In genomic region chr7:86846494-86847190, GRCh38 we compare ENCODE assay signal across 1 cellular context.
TF ChIP-seq lines count a peak whose summit lies in the region.

No MANE protein-coding gene starts in this region.

TF ChIP-seq in HepG2, 621 proteins besides CTCF, POLR2A, EP300 and RAD21 (continued from another document and continues in another):
- no peak for TF ChIP-seq ELK4 (CRISPR knock-in tag; IDR thresholded peaks at IDR 0.05; ENCODE audit: borderline replicate concordance)
- no peak for TF ChIP-seq SETDB1 (CRISPR knock-in tag; IDR thresholded peaks at IDR 0.05; ENCODE audit: borderline replicate concordance)
- TF ChIP-seq, protein P1, sequence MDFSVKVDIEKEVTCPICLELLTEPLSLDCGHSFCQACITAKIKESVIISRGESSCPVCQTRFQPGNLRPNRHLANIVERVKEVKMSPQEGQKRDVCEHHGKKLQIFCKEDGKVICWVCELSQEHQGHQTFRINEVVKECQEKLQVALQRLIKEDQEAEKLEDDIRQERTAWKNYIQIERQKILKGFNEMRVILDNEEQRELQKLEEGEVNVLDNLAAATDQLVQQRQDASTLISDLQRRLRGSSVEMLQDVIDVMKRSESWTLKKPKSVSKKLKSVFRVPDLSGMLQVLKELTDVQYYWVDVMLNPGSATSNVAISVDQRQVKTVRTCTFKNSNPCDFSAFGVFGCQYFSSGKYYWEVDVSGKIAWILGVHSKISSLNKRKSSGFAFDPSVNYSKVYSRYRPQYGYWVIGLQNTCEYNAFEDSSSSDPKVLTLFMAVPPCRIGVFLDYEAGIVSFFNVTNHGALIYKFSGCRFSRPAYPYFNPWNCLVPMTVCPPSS (IDR thresholded peaks at IDR 0.05): no peak
- TF ChIP-seq GPN1 (CRISPR knock-in tag; IDR thresholded peaks at IDR 0.05; ENCODE audit: borderline replicate concordance): no peak
- TF ChIP-seq, protein P2, sequence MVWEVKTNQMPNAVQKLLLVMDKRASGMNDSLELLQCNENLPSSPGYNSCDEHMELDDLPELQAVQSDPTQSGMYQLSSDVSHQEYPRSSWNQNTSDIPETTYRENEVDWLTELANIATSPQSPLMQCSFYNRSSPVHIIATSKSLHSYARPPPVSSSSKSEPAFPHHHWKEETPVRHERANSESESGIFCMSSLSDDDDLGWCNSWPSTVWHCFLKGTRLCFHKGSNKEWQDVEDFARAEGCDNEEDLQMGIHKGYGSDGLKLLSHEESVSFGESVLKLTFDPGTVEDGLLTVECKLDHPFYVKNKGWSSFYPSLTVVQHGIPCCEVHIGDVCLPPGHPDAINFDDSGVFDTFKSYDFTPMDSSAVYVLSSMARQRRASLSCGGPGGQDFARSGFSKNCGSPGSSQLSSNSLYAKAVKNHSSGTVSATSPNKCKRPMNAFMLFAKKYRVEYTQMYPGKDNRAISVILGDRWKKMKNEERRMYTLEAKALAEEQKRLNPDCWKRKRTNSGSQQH (CRISPR knock-in tag; IDR thresholded peaks at IDR 0.05; ENCODE audit: low read depth): 0 out of 2 replicates have a peak, but pooled peaks have one; percentile 36
- no peak for TF ChIP-seq ZNF44 (CRISPR knock-in tag; IDR thresholded peaks at IDR 0.05)
- TF ChIP-seq ATM (IDR thresholded peaks at IDR 0.05; ENCODE audit: borderline replicate concordance): no peak
- 0 out of 2 replicates have a peak, but pooled peaks have one; percentile 27 for TF ChIP-seq ZMYM2 (CRISPR knock-in tag; IDR thresholded peaks at IDR 0.05)
- TF ChIP-seq ZNF317 (CRISPR knock-in tag; IDR thresholded peaks at IDR 0.05): peak; percentile 67; the same call in 1 of the 2 replicates
- peak; percentile 75 for TF ChIP-seq CREM (IDR thresholded peaks at IDR 0.05)
- TF ChIP-seq CREM (CRISPR knock-in tag; IDR thresholded peaks at IDR 0.05): no peak
- no peak for TF ChIP-seq ELF1 (CRISPR knock-in tag; IDR thresholded peaks at IDR 0.05)
- peak; percentile 71; the same call in 1 of the 2 replicates for TF ChIP-seq SALL1 (CRISPR knock-in tag; IDR thresholded peaks at IDR 0.05)
- peak; percentile 28 for TF ChIP-seq ZNF18 (CRISPR knock-in tag; IDR thresholded peaks at IDR 0.05; ENCODE audit: insufficient replicate concordance)
- no peak for TF ChIP-seq ZNF543 (CRISPR knock-in tag; IDR thresholded peaks at IDR 0.05)
- peak; percentile 91 for TF ChIP-seq PAXIP1 (CRISPR knock-in tag; conservative IDR thresholded peaks at IDR 0.05)
- peak; percentile 95 for TF ChIP-seq HDAC2 (CRISPR knock-in tag; IDR thresholded peaks at IDR 0.05)
- no peak for TF ChIP-seq ZNF251 (CRISPR knock-in tag; IDR thresholded peaks at IDR 0.05)
- TF ChIP-seq KAT8 (CRISPR knock-in tag; IDR thresholded peaks at IDR 0.05): peak; percentile 73; the same call in 1 of the 2 replicates
- TF ChIP-seq TGIF2 (CRISPR knock-in tag; IDR thresholded peaks at IDR 0.05): no peak
- no peak for TF ChIP-seq ATF7 (IDR thresholded peaks at IDR 0.05)
- TF ChIP-seq ATF7 (CRISPR knock-in tag; IDR thresholded peaks at IDR 0.05): no peak
- no peak for TF ChIP-seq MTF1 (CRISPR knock-in tag; IDR thresholded peaks at IDR 0.05)
- TF ChIP-seq ZZZ3 (CRISPR knock-in tag; IDR thresholded peaks at IDR 0.05; ENCODE audit: borderline replicate concordance): no peak
- peak; percentile 95 for TF ChIP-seq RXRB (CRISPR knock-in tag; IDR thresholded peaks at IDR 0.05; ENCODE audit: borderline replicate concordance)
- peak; percentile 85 for TF ChIP-seq NR2F2 (IDR thresholded peaks at IDR 0.05; ENCODE audit: borderline replicate concordance, low read depth)
- no peak for TF ChIP-seq NKX3-1 (CRISPR knock-in tag; IDR thresholded peaks at IDR 0.05)
- TF ChIP-seq FLYWCH1 (CRISPR knock-in tag; IDR thresholded peaks at IDR 0.05): no peak
- peak; percentile 90 for TF ChIP-seq ISL2 (CRISPR knock-in tag; IDR thresholded peaks at IDR 0.05)
- TF ChIP-seq RARA (CRISPR knock-in tag; IDR thresholded peaks at IDR 0.05): peak; percentile 99
- TF ChIP-seq HCFC1 (IDR thresholded peaks at IDR 0.05; ENCODE audit: low read depth, low read length): no peak
- no peak for TF ChIP-seq TIGD3 (CRISPR knock-in tag; IDR thresholded peaks at IDR 0.05; ENCODE audit: borderline replicate concordance)
- no peak for TF ChIP-seq USF2 (IDR thresholded peaks at IDR 0.05; ENCODE audit: low read depth, low read length)
- TF ChIP-seq USF2 (CRISPR knock-in tag; IDR thresholded peaks at IDR 0.05; ENCODE audit: borderline replicate concordance): no peak
- no peak for TF ChIP-seq PHF8 (CRISPR knock-in tag; IDR thresholded peaks at IDR 0.05)
- no peak for TF ChIP-seq NFRKB (IDR thresholded peaks at IDR 0.05)
- no peak for TF ChIP-seq RFX5 (IDR thresholded peaks at IDR 0.05; ENCODE audit: low read depth, low read length)
- TF ChIP-seq ATF3 (CRISPR knock-in tag; IDR thresholded peaks at IDR 0.05): peak; percentile 91
- TF ChIP-seq ZNF749 (CRISPR knock-in tag; IDR thresholded peaks at IDR 0.05; ENCODE audit: borderline replicate concordance): no peak; the same call in 1 of the 2 replicates
- peak; percentile 88 for TF ChIP-seq PHF21A (CRISPR knock-in tag; IDR thresholded peaks at IDR 0.05)
- no peak for TF ChIP-seq SNRNP70 (IDR thresholded peaks at IDR 0.05; ENCODE audit: low read depth, low read length)
- no peak for TF ChIP-seq ZBTB1 (CRISPR knock-in tag; IDR thresholded peaks at IDR 0.05; ENCODE audit: borderline replicate concordance)
- no peak for TF ChIP-seq ZXDC (CRISPR knock-in tag; IDR thresholded peaks at IDR 0.05)
- no peak for TF ChIP-seq ZNF75D (CRISPR knock-in tag; IDR thresholded peaks at IDR 0.05; ENCODE audit: borderline replicate concordance)
- peak; percentile 57; the same call in 1 of the 2 replicates for TF ChIP-seq AKAP8 (CRISPR knock-in tag; IDR thresholded peaks at IDR 0.05)
- TF ChIP-seq ZNF468 (CRISPR knock-in tag; IDR thresholded peaks at IDR 0.05): no peak
- peak; percentile 92; the same call in 1 of the 2 replicates for TF ChIP-seq ZNF614 (CRISPR knock-in tag; IDR thresholded peaks at IDR 0.05; ENCODE audit: borderline replicate concordance)
- no peak for TF ChIP-seq ZNF441 (CRISPR knock-in tag; IDR thresholded peaks at IDR 0.05; ENCODE audit: borderline replicate concordance)
- TF ChIP-seq SNAI1 (CRISPR knock-in tag; IDR thresholded peaks at IDR 0.05; ENCODE audit: borderline replicate concordance): no peak
- peak; percentile 86 for TF ChIP-seq ZNF792 (CRISPR knock-in tag; IDR thresholded peaks at IDR 0.05)
- TF ChIP-seq, protein P3, sequence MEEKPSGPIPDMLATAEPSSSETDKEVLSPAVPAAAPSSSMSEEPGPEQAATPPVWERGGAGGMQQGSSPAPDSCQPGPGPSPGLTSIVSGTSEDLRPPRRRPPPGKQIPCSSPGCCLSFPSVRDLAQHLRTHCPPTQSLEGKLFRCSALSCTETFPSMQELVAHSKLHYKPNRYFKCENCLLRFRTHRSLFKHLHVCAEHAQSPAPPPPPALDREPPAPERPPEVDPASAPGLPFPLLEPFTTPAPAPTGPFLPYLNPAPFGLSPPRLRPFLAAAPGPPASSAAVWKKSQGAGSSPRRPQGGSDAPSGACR (CRISPR knock-in tag; IDR thresholded peaks at IDR 0.05): no peak
- no peak for TF ChIP-seq ZNF577 (CRISPR knock-in tag; IDR thresholded peaks at IDR 0.05; ENCODE audit: borderline replicate concordance, low read depth)
- TF ChIP-seq HNRNPUL1 (IDR thresholded peaks at IDR 0.05; ENCODE audit: low read depth, low read length): no peak
- no peak for TF ChIP-seq TOE1 (CRISPR knock-in tag; IDR thresholded peaks at IDR 0.05)
- peak; percentile 59 for TF ChIP-seq CREB1 (IDR thresholded peaks at IDR 0.05)
- TF ChIP-seq CREB1 (CRISPR knock-in tag; IDR thresholded peaks at IDR 0.05): peak; percentile 64; the same call in 1 of the 2 replicates
- TF ChIP-seq ZNF256 (CRISPR knock-in tag; conservative IDR thresholded peaks at IDR 0.05): no peak
